In the genomic region with DNA sequence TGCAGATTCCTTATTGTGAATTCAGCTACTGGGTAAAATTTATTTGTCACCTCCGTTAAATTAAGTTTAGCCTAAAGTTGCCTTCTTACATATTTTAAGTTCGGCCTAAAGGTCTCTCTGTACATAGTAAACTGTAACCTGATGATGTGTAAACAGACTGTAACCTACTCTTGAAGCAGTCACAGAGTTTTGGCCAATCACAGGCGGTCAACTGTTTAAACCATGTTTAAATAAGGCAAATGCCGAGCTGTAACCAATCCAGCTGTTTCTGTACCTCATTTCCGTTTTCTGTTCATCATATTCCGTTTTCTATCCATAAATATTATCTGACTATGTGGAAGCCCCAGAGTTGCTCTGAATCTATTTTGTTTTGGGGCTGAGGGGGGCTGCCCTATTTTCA, we compare ENCODE assay signal across 21 cellular contexts. TPM values are rescaled to one million over a fixed set of nuclear protein-coding genes. Genes with fewer than 3 reads are reported as not detected.
DNase-seq lines count a peak whose midpoint lies in the region; ATAC-seq, FAIRE-seq and TF ChIP-seq lines count a peak whose summit lies in the region.
"Had no signal": no experiment of that assay in that cellular context is flagged by ENCODE, and none has a peak within 500 bp of the region (broad histone marks: within the 10 kb centered on the region; RNA-seq: fewer than 3 reads in every experiment).

No MANE protein-coding gene starts in this region.

- RAD21 ChIA-PET in GM12878 (lab: Charles Lee; ENCODE audit: unreplicated experiment), result no interaction called here

- H3K79me2 ChIP-seq in GM12878 (ENCODE audit: control insufficient read depth, insufficient read depth, low read length), result no peaks in the 10 kb centered on the region
- no peaks in the 10 kb centered on the region for H3K79me2 ChIP-seq in GM23248 (ENCODE audit: insufficient read depth)

- H3K4me1 ChIP-seq in GM12878 (ENCODE audit: control insufficient read depth, insufficient read depth, low read length), result no peaks in the 10 kb centered on the region
- H3K4me1 ChIP-seq in GM23248 (ENCODE audit: insufficient read depth), result no peaks in the 10 kb centered on the region
- H3K4me1 ChIP-seq: Caco-2 had no signal

- POLR2A ChIA-PET in GM12878 (lab: Charles Lee), result no interaction called here

- TF ChIP-seq EP300 in GM12878 (IDR thresholded peaks at IDR 0.05; ENCODE audit: borderline replicate concordance in 1 of 2, control insufficient read depth in 1 of 2, low read depth in 2 of 2, low read length in 2 of 2), result no peak

- no peak for TF ChIP-seq CTCF in GM12878 (IDR thresholded peaks at IDR 0.05 in 2 of 3, conservative IDR thresholded peaks at IDR 0.05 in 1 of 3; ENCODE audit: control insufficient read depth in 2 of 3, extremely low read depth in 1 of 3, insufficient read depth in 1 of 3, low read depth in 3 of 3, low read length in 3 of 3)

- no peak for TF ChIP-seq RAD21 in GM12878 (IDR thresholded peaks at IDR 0.05; ENCODE audit: insufficient read depth, low read depth, low read length)

- 4% methylated on average over 6 of the region's 6 CpGs for WGBS in GM12878 (ENCODE audit: insufficient coverage, insufficient replicate concordance, low lambda C conversion rate, missing lambda C conversion rate)
- WGBS in GM23248 (ENCODE audit: low coverage in 1 of 2, low lambda C conversion rate in 2 of 2, missing lambda C conversion rate in 2 of 2), 2 experiments, result 70 to 72% methylated on average over 6 of the region's 6 CpGs

- no peak overlapping the region for H3K4me2 ChIP-seq in GM12878 (ENCODE audit: control insufficient read depth, insufficient read depth)
- H3K4me2 ChIP-seq in GM23248 (ENCODE audit: unreplicated experiment), result no peak overlapping the region
- H3K4me2 ChIP-seq: BLaER1 had no signal

- H3K9ac ChIP-seq in GM12878 (ENCODE audit: control insufficient read depth, insufficient read depth, low read length) (no peak overlapping the region), GM23248 (no peak overlapping the region)
- H3K9ac ChIP-seq: BLaER1 had no signal

- H3K4me3 ChIP-seq in GM12878 (no peak overlapping the region), GM23248 (no peak overlapping the region)
- H3K4me3 ChIP-seq: BLaER1 had no signal

- H2AFZ ChIP-seq in GM12878 (ENCODE audit: control insufficient read depth, low read depth, low read length) (no peak overlapping the region), GM23248 (no peak overlapping the region)

- H3K27me3 ChIP-seq in GM12878 (replicated peaks in 1 of 2; ENCODE audit: control insufficient read depth in 2 of 2, insufficient read depth in 2 of 2, low read length in 1 of 2), result peaks cover 6 to 7% of the 10 kb centered on the region in 2 experiments; a peak in 3 of 4 replicates
- H3K27me3 ChIP-seq in GM23248 (replicated peaks; ENCODE audit: insufficient read depth), result peaks cover 39% of the 10 kb centered on the region
- H3K27me3 ChIP-seq: BLaER1 had no signal

- no peaks in the 10 kb centered on the region for H4K20me1 ChIP-seq in GM12878 (ENCODE audit: control insufficient read depth, insufficient read depth)
- H4K20me1 ChIP-seq in GM23248 (ENCODE audit: insufficient read depth), result no peaks in the 10 kb centered on the region
- H4K20me1 ChIP-seq: BLaER1 had no signal

- no TSS peak for BruUV-seq in GM12878 (replicated peaks; lab: Mats Ljungman, UMichigan)

- in situ Hi-C loops in GM12878 (cut with MboI) (no loop called here), GM23248 (cut with MboI) (no loop called here)

- no peak for TF ChIP-seq POLR2A in GM12878 (IDR thresholded peaks at IDR 0.05; ENCODE audit: low read depth, low read length)

- CTCF ChIA-PET in GM12878 (lab: Yijun Ruan, JAX), result no interaction called here

- DNase-seq in NCI-H2029 (lab: John Stamatoyannopoulos, UW) (peak; percentile 5), NCI-H2029 treated with DMSO at 0.1 percent for 48 hours (lab: John Stamatoyannopoulos, UW) (no peak), NCI-H526 (lab: John Stamatoyannopoulos, UW) (peak; percentile 49 to 68), GM12878 (ENCODE audit: low read depth, low spot score) (no peak), activated gamma-delta T cell (lab: John Stamatoyannopoulos, UW) (no peak), GM23248 (no peak)
- DNase-seq: Caco-2; CD4-positive, CD25-positive, alpha-beta regulatory T cell; CD8-positive, alpha-beta T cell; DMS153; DMS79 treated with DMSO at 0.1 percent for 48 hours; GF-D8; H7; HCEC 1CT had no signal

- H3F3A ChIP-seq in GM23248 (ENCODE audit: insufficient read depth), result no peaks in the 10 kb centered on the region

- intact Hi-C loops in GM12878 (cut with micrococcal nuclease; ENCODE audit: unreplicated experiment), result no loop called here

- H3K36me3 ChIP-seq in GM12878 (ENCODE audit: control insufficient read depth in 2 of 2, insufficient read depth in 2 of 2, low read length in 1 of 2), result no peaks in the 10 kb centered on the region
- no peaks in the 10 kb centered on the region for H3K36me3 ChIP-seq in GM23248 (ENCODE audit: low read depth)
- H3K36me3 ChIP-seq: BLaER1 had no signal

- SMC1A ChIA-PET in GM12878 (lab: Charles Lee; ENCODE audit: uncharacterized antibody, unreplicated experiment), result no interaction called here

- FAIRE-seq in GM12878 (lab: Jason Lieb, UNC), result peak; percentile 57
- FAIRE-seq: A204.1, GM12892, H1 had no signal

- ATAC-seq in GM12878, result no peak
- ATAC-seq: CD8-positive, alpha-beta T cell had no signal

- H3K9me3 ChIP-seq in GM12878 (replicated peaks; ENCODE audit: control insufficient read depth, insufficient read depth, low read length), result no peaks in the 10 kb centered on the region; the same call in 1 of the 3 replicates
- no peaks in the 10 kb centered on the region for H3K9me3 ChIP-seq in GM23248 (ENCODE audit: low read depth)
- H3K9me3 ChIP-seq: Caco-2 had no signal

- H3K27ac ChIP-seq in GM12878 (ENCODE audit: control insufficient read depth, insufficient read depth), result no peak overlapping the region
- H3K27ac ChIP-seq in GM23248, result no peak overlapping the region
- H3K27ac ChIP-seq: 22Rv1, BLaER1, C4-2B had no signal

- no peaks in the 10 kb centered on the region for H3K9me2 ChIP-seq in GM23248 (ENCODE audit: insufficient read depth)

TF ChIP-seq in GM12878, 131 proteins besides CTCF, POLR2A, EP300 and RAD21 (continues in another document):
- TF ChIP-seq ZBED1 (IDR thresholded peaks at IDR 0.05; ENCODE audit: borderline replicate concordance) (no peak), POU2F2 (IDR thresholded peaks at IDR 0.05; ENCODE audit: borderline replicate concordance, low read depth, low read length) (no peak), ESRRA (IDR thresholded peaks at IDR 0.05; ENCODE audit: low read length) (no peak), YY1 (IDR thresholded peaks at IDR 0.05; ENCODE audit: low read depth, low read length) (no peak), TBL1XR1 (IDR thresholded peaks at IDR 0.05; ENCODE audit: low read depth, low read length) (no peak), ZSCAN29 (IDR thresholded peaks at IDR 0.05) (no peak), HSF1 (IDR thresholded peaks at IDR 0.05; ENCODE audit: low read depth, low read length) (no peak), YBX1 (IDR thresholded peaks at IDR 0.05) (no peak), IRF4 (IDR thresholded peaks at IDR 0.05; ENCODE audit: low read depth, low read length) (no peak), MYC (IDR thresholded peaks at IDR 0.05; ENCODE audit: insufficient read depth, insufficient read length, insufficient replicate concordance, low read length, severe bottlenecking) (no peak), PAX5 (IDR thresholded peaks at IDR 0.05; ENCODE audit: borderline replicate concordance, low read depth, low read length) (no peak)
- TF ChIP-seq, protein P1, sequence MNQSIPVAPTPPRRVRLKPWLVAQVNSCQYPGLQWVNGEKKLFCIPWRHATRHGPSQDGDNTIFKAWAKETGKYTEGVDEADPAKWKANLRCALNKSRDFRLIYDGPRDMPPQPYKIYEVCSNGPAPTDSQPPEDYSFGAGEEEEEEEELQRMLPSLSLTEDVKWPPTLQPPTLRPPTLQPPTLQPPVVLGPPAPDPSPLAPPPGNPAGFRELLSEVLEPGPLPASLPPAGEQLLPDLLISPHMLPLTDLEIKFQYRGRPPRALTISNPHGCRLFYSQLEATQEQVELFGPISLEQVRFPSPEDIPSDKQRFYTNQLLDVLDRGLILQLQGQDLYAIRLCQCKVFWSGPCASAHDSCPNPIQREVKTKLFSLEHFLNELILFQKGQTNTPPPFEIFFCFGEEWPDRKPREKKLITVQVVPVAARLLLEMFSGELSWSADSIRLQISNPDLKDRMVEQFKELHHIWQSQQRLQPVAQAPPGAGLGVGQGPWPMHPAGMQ (IDR thresholded peaks at IDR 0.05; ENCODE audit: borderline replicate concordance), result no peak

RNA-seq across cellular contexts. Expression of gene ADAMTSL3, which starts 2.4 kb away (rescaled TPM):
- 0.08 and 0.17 TPM in 2 replicates for total RNA-seq in GM12878 (2013; cell fraction: nucleolus; rRNA removed)
- total RNA-seq in GM12878 (2014; rRNA removed) (0.22 and 0.28 TPM in 2 replicates), GM12878 (2014; rRNA removed; fragmentation: Illumina TruSeq; extraction: Trizol) (0.22 and 0.32 TPM in 2 replicates), GM12878 (2021) (0.26 and 0.29 TPM in 2 replicates)
- polyA plus RNA-seq in GM12878 (2011; ENCODE audit: low read depth), result 0.12 TPM
- polyA plus RNA-seq in GM12878 (2011; rRNA removed) (0.01 TPM in 2 replicates), GM12878 (2014; fragmentation: Illumina TruSeq; extraction: Trizol) (0.21 and 0.22 TPM in 2 replicates), GM12878 (2014; fragmentation: Nextera tagmentation; extraction: Ambion mirVana) (under 1 TPM; 0.08 to 0.15 TPM), GM12878 (2014; rRNA removed) (0.06 and 0.09 TPM in 2 replicates), GM12878 (2016; fragmentation: Nextera tagmentation; extraction: Ambion mirVana) (under 1 TPM; 0.08 to 0.12 TPM), GM23248 (2016; fragmentation: Nextera tagmentation; extraction: Ambion mirVana) (not detected in 2 replicates)
- polyA plus RNA-seq in GM12878 (2011; cell fraction: cytosol; rRNA removed), result under 0.01 and 0.02 TPM in 2 replicates
- polyA plus RNA-seq in GM12878 (2011; cell fraction: nucleus; rRNA removed), result 0.01 and 0.03 TPM in 2 replicates
- polyA plus RNA-seq in GM12878 (2012), result 0.14 and 0.20 TPM in 2 replicates
- polyA minus RNA-seq in GM12878 (2011; rRNA and poly(A)+ RNA removed), result not detected in 2 replicates
- polyA minus RNA-seq in GM12878 (2011; cell fraction: cytosol; rRNA and poly(A)+ RNA removed), result not detected in 2 replicates
- not detected in 2 replicates for polyA minus RNA-seq in GM12878 (2011; cell fraction: nucleus; rRNA and poly(A)+ RNA removed)
- total RNA-seq in GM23248 (2014; rRNA removed; shearing (Covaris generic)), result not detected in 2 replicates
- total RNA-seq: B cell; CD4-positive, CD25-positive, alpha-beta regulatory T cell; CD8-positive, alpha-beta T cell had no signal
- polyA plus RNA-seq: CD4-positive, CD25-positive, alpha-beta regulatory T cell had no signal

Comparison
In these comparisons a context has a peak if more than half of its experiments do, and no peak if none do; other contexts are left out.
1. DNase-seq: peak in NCI-H2029 (single experiment) and NCI-H526 (2 of 2); none in NCI-H2029 treated with DMSO at 0.1 percent for 48 hours (single experiment), GM12878 (single experiment), activated gamma-delta T cell (single experiment) and GM23248 (single experiment).